Comparison of ENCODE assay signal across 17 cellular contexts in the genomic region with DNA sequence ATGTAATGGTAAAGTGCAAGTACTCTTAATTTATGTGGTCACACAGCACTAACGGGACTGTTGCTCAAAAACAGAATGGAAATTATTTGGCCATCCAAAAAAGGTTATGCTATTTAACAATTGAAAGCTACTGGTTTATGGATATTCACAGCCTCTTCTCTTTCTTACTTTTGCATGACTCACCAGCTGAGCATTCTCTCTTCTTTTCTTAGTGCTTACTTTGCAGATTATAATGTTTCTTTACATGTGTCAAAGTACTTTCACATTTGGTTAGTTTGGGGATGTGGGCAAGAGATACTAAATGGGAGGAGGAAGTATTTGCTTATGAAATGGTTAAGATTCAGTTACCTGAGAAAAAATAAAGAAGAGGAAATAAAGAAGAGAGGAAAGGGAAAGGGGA.
A peak's percentile ranks its signal among the peaks of the same experiment; 100 is the strongest.
DNase-seq lines count a peak whose midpoint lies in the region; TF ChIP-seq lines count a peak whose summit lies in the region.
"Had no signal": no experiment of that assay in that cellular context is flagged by ENCODE, and none has a peak within 500 bp of the region (broad histone marks: within the 10 kb centered on the region; RNA-seq: fewer than 3 reads in every experiment).

No MANE protein-coding gene starts in this region.

- TF ChIP-seq EP300 in esophagus muscularis mucosa (IDR thresholded peaks at IDR 0.05), result no peak

- no peaks in the 10 kb centered on the region for H3K27me3 ChIP-seq in ACC112 (ENCODE audit: insufficient read depth, low read length)
- H3K27me3 ChIP-seq in esophagus muscularis mucosa, result no peaks in the 10 kb centered on the region
- H3K27me3 ChIP-seq: neutrophil had no signal

- intact Hi-C loops in esophagus muscularis mucosa (cut with DNase I), result no loop called here

- H3K79me2 ChIP-seq in ACC112 (ENCODE audit: control insufficient read depth, insufficient read depth, low read length, unreplicated experiment), result no peaks in the 10 kb centered on the region

- H3K4me1 ChIP-seq in ACC112 (ENCODE audit: control insufficient read depth, insufficient read depth, low read length, unreplicated experiment) (no peaks in the 10 kb centered on the region), esophagus muscularis mucosa (no peaks in the 10 kb centered on the region)

- H3K36me3 ChIP-seq in ACC112 (ENCODE audit: insufficient read depth, low read length), result no peaks in the 10 kb centered on the region
- no peaks in the 10 kb centered on the region for H3K36me3 ChIP-seq in esophagus muscularis mucosa
- H3K36me3 ChIP-seq: neutrophil had no signal

- no peak overlapping the region for H3K27ac ChIP-seq in ACC112 (ENCODE audit: low read depth, low read length)
- no peak overlapping the region for H3K27ac ChIP-seq in esophagus muscularis mucosa (replicated peaks in 1 of 4)
- H3K27ac ChIP-seq: neutrophil, skin epidermis had no signal

- DNase-seq in HT1080 (ENCODE audit: low read depth), result peak; percentile 48
- peak; percentile 27 for DNase-seq in amniotic epithelial cell (ENCODE audit: low read depth)
- peak; percentile 34 for DNase-seq in glomerular visceral epithelial cell (ENCODE audit: extremely low spot score)
- DNase-seq in activated CD4-positive, alpha-beta T cell treated with anti-CD3 and anti-CD28 coated beads for 4 hours, result no peak
- no peak for DNase-seq in esophagus muscularis mucosa (ENCODE audit: extremely low spot score)
- DNase-seq in T-helper 9 cell, result no peak
- DNase-seq in NCI-H2107 (lab: John Stamatoyannopoulos, UW), result no peak
- DNase-seq: activated CD4-positive, alpha-beta T cell treated with anti-CD3 and anti-CD28 coated beads for 48 hours; activated naive CD8-positive, alpha-beta T cell treated with anti-CD3 and anti-CD28 coated beads, Interleukin-2, amount 50 U/mL, for 24 hours; COR-L47; Karpas-422; NCI-H2081; NCI-H82; stimulated activated naive CD8-positive, alpha-beta T cell treated with anti-CD3 and anti-CD28 coated beads, Interleukin-15, amount 100 ng/mL, for 72 hours had no signal

- 64% methylated on average over 1 of the region's 1 CpG for WGBS in esophagus muscularis mucosa

- no peak for TF ChIP-seq POLR2A in esophagus muscularis mucosa (IDR thresholded peaks at IDR 0.05; ENCODE audit: low read depth)

- no peak for TF ChIP-seq CTCF in esophagus muscularis mucosa (IDR thresholded peaks at IDR 0.05)

- no peak overlapping the region for H2AFZ ChIP-seq in ACC112 (ENCODE audit: low read length, unreplicated experiment)

- H3K4me3 ChIP-seq in ACC112 (ENCODE audit: low read depth, low read length) (peak overlapping the region; percentile 37; the same call in 1 of the 2 replicates), esophagus muscularis mucosa (no peak overlapping the region)
- H3K4me3 ChIP-seq: skin epidermis had no signal

- no peaks in the 10 kb centered on the region for H3K9me3 ChIP-seq in esophagus muscularis mucosa
- H3K9me3 ChIP-seq: neutrophil had no signal

Comparison
In these comparisons a context has a peak if more than half of its experiments do, and no peak if none do; other contexts are left out.
1. DNase-seq: peak in HT1080 (single experiment), amniotic epithelial cell (single experiment) and glomerular visceral epithelial cell (single experiment); none in activated CD4-positive, alpha-beta T cell treated with anti-CD3 and anti-CD28 coated beads for 4 hours (0 of 2), esophagus muscularis mucosa (single experiment), T-helper 9 cell (single experiment) and NCI-H2107 (single experiment).